Comparison of ENCODE assay signal across 14 cellular contexts in genomic region chr3:66392512-66392911, GRCh38.
DNase-seq lines count a peak whose midpoint lies in the region; ATAC-seq and TF ChIP-seq lines count a peak whose summit lies in the region.
"Had no signal": no experiment of that assay in that cellular context is flagged by ENCODE, and none has a peak within 500 bp of the region (broad histone marks: within the 10 kb centered on the region; RNA-seq: fewer than 3 reads in every experiment).

No MANE protein-coding gene starts in this region.

- ATAC-seq in activated CD4-positive, alpha-beta T cell treated with anti-CD3 and anti-CD28 coated beads for 36 hours = no peak
- no peak for ATAC-seq in stimulated activated memory B cell treated with anti-CD40 and anti-IgM and Interleukin-4, amounts not matched to agents 10 μg/mL and 1 μg/mL and 100 μg/mL, for 72 hours
- no peak for ATAC-seq in HG02571 (IDR thresholded peaks at IDR 0.05; ENCODE audit: unreplicated experiment)
- ATAC-seq: activated CD8-positive, alpha-beta memory T cell treated with anti-CD3 and anti-CD28 coated beads, Interleukin-2, amount 10 ng/mL, durations not matched to agents 7 days and 5 days had no signal

- POLR2A ChIA-PET in activated CD4-positive, alpha-beta T cell treated with anti-CD3 and anti-CD28 coated beads for 36 hours (lab: Charles Lee) = no interaction called here

- CTCF ChIA-PET in activated CD4-positive, alpha-beta T cell treated with anti-CD3 and anti-CD28 coated beads for 36 hours (lab: Charles Lee) = interaction anchor here (1.3 to 2.4 kb wide), 2 partner anchors 14 to 90 kb away, joined by 3 to 11 read pairs; no protein-coding TSS in a partner anchor

- H3K27ac Mint-ChIP-seq in activated CD4-positive, alpha-beta T cell treated with anti-CD3 and anti-CD28 coated beads for 36 hours = peak overlapping the region; percentile 44
- no peak overlapping the region for H3K27ac Mint-ChIP-seq in activated CD4-positive, alpha-beta T cell treated with anti-CD3 and anti-CD28 coated beads, Interleukin-2, amount 10 ng/mL, durations not matched to agents 24 days and 14 days
- H3K27ac Mint-ChIP-seq in endodermal cell = no peak overlapping the region
- H3K27ac Mint-ChIP-seq in stimulated activated memory B cell treated with anti-CD40 and anti-IgM and Interleukin-4, amounts not matched to agents 10 μg/mL and 1 μg/mL and 100 μg/mL, for 72 hours = peak overlapping the region; percentile 73

- no peaks in the 10 kb centered on the region for H3K27me3 Mint-ChIP-seq in activated CD4-positive, alpha-beta T cell treated with anti-CD3 and anti-CD28 coated beads for 36 hours
- no peaks in the 10 kb centered on the region for H3K27me3 Mint-ChIP-seq in activated CD4-positive, alpha-beta T cell treated with anti-CD3 and anti-CD28 coated beads, Interleukin-2, amount 10 ng/mL, durations not matched to agents 24 days and 14 days
- H3K27me3 Mint-ChIP-seq in endodermal cell (ENCODE audit: insufficient read depth) = no peaks in the 10 kb centered on the region
- H3K27me3 Mint-ChIP-seq in stimulated activated memory B cell treated with anti-CD40 and anti-IgM and Interleukin-4, amounts not matched to agents 10 μg/mL and 1 μg/mL and 100 μg/mL, for 72 hours = no peaks in the 10 kb centered on the region
- H3K27me3 Mint-ChIP-seq: activated CD8-positive, alpha-beta memory T cell treated with anti-CD3 and anti-CD28 coated beads, Interleukin-2, amount 10 ng/mL, durations not matched to agents 7 days and 5 days had no signal

- intact Hi-C loops in activated CD4-positive, alpha-beta T cell treated with anti-CD3 and anti-CD28 coated beads for 36 hours (cut with DNase I, micrococcal nuclease) = no loop called here
- intact Hi-C loops in activated CD4-positive, alpha-beta T cell treated with anti-CD3 and anti-CD28 coated beads, Interleukin-2, amount 10 ng/mL, durations not matched to agents 24 days and 14 days (cut with micrococcal nuclease) = no loop called here

- no peak overlapping the region for H3K4me3 Mint-ChIP-seq in activated CD4-positive, alpha-beta T cell treated with anti-CD3 and anti-CD28 coated beads for 36 hours
- H3K4me3 Mint-ChIP-seq in activated CD4-positive, alpha-beta T cell treated with anti-CD3 and anti-CD28 coated beads, Interleukin-2, amount 10 ng/mL, durations not matched to agents 24 days and 14 days = no peak overlapping the region
- H3K4me3 Mint-ChIP-seq in endodermal cell = no peak overlapping the region
- peak overlapping the region; percentile 80 for H3K4me3 Mint-ChIP-seq in stimulated activated memory B cell treated with anti-CD40 and anti-IgM and Interleukin-4, amounts not matched to agents 10 μg/mL and 1 μg/mL and 100 μg/mL, for 72 hours
- H3K4me3 Mint-ChIP-seq: activated CD8-positive, alpha-beta memory T cell treated with anti-CD3 and anti-CD28 coated beads, Interleukin-2, amount 10 ng/mL, durations not matched to agents 7 days and 5 days had no signal

- no peak overlapping the region for H3K27ac ChIP-seq in endodermal cell (ENCODE audit: low read depth, low read length)

- peaks cover 94% of the 10 kb centered on the region for H3K36me3 ChIP-seq in endodermal cell (ENCODE audit: control insufficient read depth, insufficient read depth, low read length)

- DNase-seq in activated CD4-positive, alpha-beta T cell treated with anti-CD3 and anti-CD28 coated beads for 36 hours = no peak
- DNase-seq in activated CD4-positive, alpha-beta T cell treated with anti-CD3 and anti-CD28 coated beads, Interleukin-2, amount 10 ng/mL, durations not matched to agents 24 days and 14 days = no peak
- DNase-seq in NCI-H2171 (lab: John Stamatoyannopoulos, UW) = peak; percentile 24
- peak; percentile 6 for DNase-seq in endodermal cell
- no peak for DNase-seq in AG08396 (ENCODE audit: low spot score)
- no peak for DNase-seq in hypothalamus (lab: John Stamatoyannopoulos, UW)
- DNase-seq: activated CD8-positive, alpha-beta memory T cell treated with anti-CD3 and anti-CD28 coated beads, Interleukin-2, amount 10 ng/mL, durations not matched to agents 7 days and 5 days; effector CD8-positive, alpha-beta T cell; kidney; NCI-H1417 treated with DMSO at 0.1 percent for 48 hours; SIG-M5; transverse colon had no signal

- peaks cover 10% of the 10 kb centered on the region for H3K9me3 Mint-ChIP-seq in activated CD4-positive, alpha-beta T cell treated with anti-CD3 and anti-CD28 coated beads for 36 hours (ENCODE audit: low read depth)
- H3K9me3 Mint-ChIP-seq in activated CD4-positive, alpha-beta T cell treated with anti-CD3 and anti-CD28 coated beads, Interleukin-2, amount 10 ng/mL, durations not matched to agents 24 days and 14 days = peaks cover 5% of the 10 kb centered on the region
- no peaks in the 10 kb centered on the region for H3K9me3 Mint-ChIP-seq in endodermal cell
- peaks cover 4% of the 10 kb centered on the region for H3K9me3 Mint-ChIP-seq in stimulated activated memory B cell treated with anti-CD40 and anti-IgM and Interleukin-4, amounts not matched to agents 10 μg/mL and 1 μg/mL and 100 μg/mL, for 72 hours

- no peak overlapping the region for H3K4me3 ChIP-seq in endodermal cell (ENCODE audit: low read length)
- H3K4me3 ChIP-seq: transverse colon had no signal

- H3K9me3 ChIP-seq in endodermal cell (ENCODE audit: control insufficient read depth, low read length) = no peaks in the 10 kb centered on the region
- H3K9me3 ChIP-seq: transverse colon had no signal

- H3K4me1 ChIP-seq in endodermal cell (ENCODE audit: control insufficient read depth, insufficient read depth, low read length) = no peaks in the 10 kb centered on the region

- no peak overlapping the region for H3K9ac ChIP-seq in endodermal cell (ENCODE audit: extremely low read depth, low read length, poor library complexity, severe bottlenecking)

- no peaks in the 10 kb centered on the region for H3K27me3 ChIP-seq in endodermal cell (ENCODE audit: control insufficient read depth, insufficient read depth, low read length, poor library complexity, severe bottlenecking)
- H3K27me3 ChIP-seq: transverse colon had no signal

- WGBS in endodermal cell (ENCODE audit: insufficient coverage in 1 of 2, insufficient read length in 1 of 2), 2 experiments = 95 to 100% methylated on average over 1 to 3 of the region's 3 CpGs

- peaks cover 32% of the 10 kb centered on the region for H3K4me1 Mint-ChIP-seq in activated CD4-positive, alpha-beta T cell treated with anti-CD3 and anti-CD28 coated beads for 36 hours
- H3K4me1 Mint-ChIP-seq in activated CD4-positive, alpha-beta T cell treated with anti-CD3 and anti-CD28 coated beads, Interleukin-2, amount 10 ng/mL, durations not matched to agents 24 days and 14 days = peaks cover 30% of the 10 kb centered on the region
- no peaks in the 10 kb centered on the region for H3K4me1 Mint-ChIP-seq in endodermal cell
- H3K4me1 Mint-ChIP-seq in stimulated activated memory B cell treated with anti-CD40 and anti-IgM and Interleukin-4, amounts not matched to agents 10 μg/mL and 1 μg/mL and 100 μg/mL, for 72 hours = peaks cover 59% of the 10 kb centered on the region

- no peak for TF ChIP-seq CTCF in endodermal cell (conservative IDR thresholded peaks at IDR 0.05)

- H3K36me3 Mint-ChIP-seq in activated CD4-positive, alpha-beta T cell treated with anti-CD3 and anti-CD28 coated beads for 36 hours (ENCODE audit: low read depth) = peaks cover 51% of the 10 kb centered on the region
- H3K36me3 Mint-ChIP-seq in activated CD4-positive, alpha-beta T cell treated with anti-CD3 and anti-CD28 coated beads, Interleukin-2, amount 10 ng/mL, durations not matched to agents 24 days and 14 days (ENCODE audit: low read depth) = peaks cover 67% of the 10 kb centered on the region
- peaks cover 67% of the 10 kb centered on the region for H3K36me3 Mint-ChIP-seq in endodermal cell (ENCODE audit: low read depth)
- peaks cover 6% of the 10 kb centered on the region for H3K36me3 Mint-ChIP-seq in stimulated activated memory B cell treated with anti-CD40 and anti-IgM and Interleukin-4, amounts not matched to agents 10 μg/mL and 1 μg/mL and 100 μg/mL, for 72 hours

Comparison
In these comparisons a context has a peak if more than half of its experiments do, and no peak if none do; other contexts are left out.
1. H3K27ac Mint-ChIP-seq: peak in activated CD4-positive, alpha-beta T cell treated with anti-CD3 and anti-CD28 coated beads for 36 hours (single experiment) and stimulated activated memory B cell treated with anti-CD40 and anti-IgM and Interleukin-4, amounts not matched to agents 10 μg/mL and 1 μg/mL and 100 μg/mL, for 72 hours (single experiment); none in activated CD4-positive, alpha-beta T cell treated with anti-CD3 and anti-CD28 coated beads, Interleukin-2, amount 10 ng/mL, durations not matched to agents 24 days and 14 days (single experiment) and endodermal cell (single experiment).
2. DNase-seq: peak in NCI-H2171 (single experiment) and endodermal cell (single experiment); none in activated CD4-positive, alpha-beta T cell treated with anti-CD3 and anti-CD28 coated beads for 36 hours (single experiment), activated CD4-positive, alpha-beta T cell treated with anti-CD3 and anti-CD28 coated beads, Interleukin-2, amount 10 ng/mL, durations not matched to agents 24 days and 14 days (single experiment), AG08396 (single experiment) and hypothalamus (0 of 51).